26 cellular contexts compared by ENCODE assay signal in the genomic region with DNA sequence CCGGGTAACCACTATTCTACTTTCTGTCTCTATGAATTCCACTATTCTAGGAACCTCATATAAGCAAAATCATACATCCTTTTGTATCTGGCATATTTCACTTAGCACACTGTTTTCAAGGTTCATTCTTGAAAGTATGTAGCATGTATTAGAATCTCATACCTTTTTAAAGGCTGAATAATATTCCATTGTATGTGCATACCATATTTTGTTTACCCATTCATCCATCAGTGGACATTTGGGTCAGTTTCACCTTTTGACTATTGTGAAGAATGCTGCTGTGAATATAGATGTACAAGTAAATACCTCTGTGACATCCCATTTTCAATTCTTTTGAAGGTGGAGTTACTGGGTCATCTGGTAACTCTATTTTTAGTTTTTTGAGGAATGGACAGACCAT.
"Had no signal": no experiment of that assay in that cellular context is flagged by ENCODE, and none has a peak within 500 bp of the region (broad histone marks: within the 10 kb centered on the region; RNA-seq: fewer than 3 reads in every experiment).

No MANE protein-coding gene starts in this region.

- H3K27ac Mint-ChIP-seq: natural killer cell; nephron; stimulated activated effector memory CD8-positive, alpha-beta T cell treated with anti-CD3 and anti-CD28 coated beads, Interleukin-12 subunit alpha, Interleukin-12 subunit beta, amount 100 ng/mL, for 72 hours; stimulated activated naive B cell treated with anti-CD40 and anti-IgM and Interleukin-4, amounts not matched to agents 10 μg/mL and 1 μg/mL and 100 μg/mL, for 72 hours; stimulated activated naive CD8-positive, alpha-beta T cell treated with anti-CD3 and anti-CD28 coated beads, Interleukin-15, Interleukin-2, amounts not matched to agents 100 ng/mL and 50 ng/mL, for 24 hours had no signal

- H3K4me1 Mint-ChIP-seq: natural killer cell; stimulated activated effector memory CD8-positive, alpha-beta T cell treated with anti-CD3 and anti-CD28 coated beads, Interleukin-12 subunit alpha, Interleukin-12 subunit beta, amount 100 ng/mL, for 72 hours; stimulated activated naive B cell treated with anti-CD40 and anti-IgM and Interleukin-4, amounts not matched to agents 10 μg/mL and 1 μg/mL and 100 μg/mL, for 72 hours had no signal

- H3K36me3 Mint-ChIP-seq: natural killer cell had no signal

- H3K9me3 Mint-ChIP-seq: natural killer cell had no signal

- DNase-seq: nucleus accumbens; pancreas; psoas muscle; right cardiac atrium; right lobe of liver; sigmoid colon; small intestine; stimulated activated CD4-positive, alpha-beta T cell treated with anti-CD3 and anti-CD28 coated beads, Interleukin-15, amount 100 ng/mL, for 24 hours; stimulated activated CD4-positive, alpha-beta T cell treated with anti-CD3 and anti-CD28 coated beads, Interleukin-2, amount 100 ng/mL, for 24 hours; stimulated activated CD4-positive, alpha-beta T cell treated with anti-CD3 and anti-CD28 coated beads, Interleukin-2, amount 100 ng/mL, for 48 hours; stimulated activated CD4-positive, alpha-beta T cell treated with anti-CD3 and anti-CD28 coated beads, Interleukin-4, amount 100 ng/mL, for 24 hours; stimulated activated naive B cell treated with anti-CD40 and anti-IgM and Interleukin-4, amounts not matched to agents 10 μg/mL and 1 μg/mL and 100 μg/mL, for 72 hours; stimulated activated naive CD4-positive, alpha-beta T cell treated with Interleukin-2 at 50 U/mL for 16 hours; thyroid gland; trophoblast cell; upper lobe of left lung had no signal

- H3K27me3 ChIP-seq: neutrophil, pancreas, right lobe of liver, sigmoid colon, stomach, thyroid gland, tibial nerve, upper lobe of left lung, vagina had no signal

- H3K27me3 Mint-ChIP-seq: stimulated activated naive B cell treated with anti-CD40 and anti-IgM and Interleukin-4, amounts not matched to agents 10 μg/mL and 1 μg/mL and 100 μg/mL, for 72 hours; stimulated activated naive CD8-positive, alpha-beta T cell treated with anti-CD3 and anti-CD28 coated beads, Interleukin-15, Interleukin-2, amounts not matched to agents 100 ng/mL and 50 ng/mL, for 24 hours had no signal

- H3K4me3 ChIP-seq: pancreas, psoas muscle, right lobe of liver, sigmoid colon, stomach, thoracic aorta, thyroid gland, tibial nerve, upper lobe of left lung, vagina had no signal

- ATAC-seq: natural killer cell; pancreas; psoas muscle; right cardiac atrium; right lobe of liver; stimulated activated effector memory CD8-positive, alpha-beta T cell treated with anti-CD3 and anti-CD28 coated beads, Interleukin-12 subunit alpha, Interleukin-12 subunit beta, amount 100 ng/mL, for 72 hours; stimulated activated naive B cell treated with anti-CD40 and anti-IgM and Interleukin-4, amounts not matched to agents 10 μg/mL and 1 μg/mL and 100 μg/mL, for 72 hours had no signal

- FAIRE-seq: pancreas, small intestine, urothelium cell line had no signal

- H3K4me3 Mint-ChIP-seq: natural killer cell; nephron; stimulated activated effector memory CD8-positive, alpha-beta T cell treated with anti-CD3 and anti-CD28 coated beads, Interleukin-12 subunit alpha, Interleukin-12 subunit beta, amount 100 ng/mL, for 72 hours; stimulated activated naive B cell treated with anti-CD40 and anti-IgM and Interleukin-4, amounts not matched to agents 10 μg/mL and 1 μg/mL and 100 μg/mL, for 72 hours; stimulated activated naive CD8-positive, alpha-beta T cell treated with anti-CD3 and anti-CD28 coated beads, Interleukin-15, Interleukin-2, amounts not matched to agents 100 ng/mL and 50 ng/mL, for 24 hours had no signal

- H3K36me3 ChIP-seq: neutrophil had no signal

- H3K27ac ChIP-seq: neutrophil, pancreas, psoas muscle, right lobe of liver, sigmoid colon, stomach, thoracic aorta, thyroid gland, tibial nerve, upper lobe of left lung, vagina had no signal

- H3K9me3 ChIP-seq: neutrophil, pancreas, right lobe of liver, sigmoid colon, thoracic aorta, thyroid gland, tibial nerve, upper lobe of left lung, vagina had no signal

- H3K4me1 ChIP-seq: psoas muscle, thyroid gland, tibial nerve, upper lobe of left lung, vagina had no signal
